In the genomic region with DNA sequence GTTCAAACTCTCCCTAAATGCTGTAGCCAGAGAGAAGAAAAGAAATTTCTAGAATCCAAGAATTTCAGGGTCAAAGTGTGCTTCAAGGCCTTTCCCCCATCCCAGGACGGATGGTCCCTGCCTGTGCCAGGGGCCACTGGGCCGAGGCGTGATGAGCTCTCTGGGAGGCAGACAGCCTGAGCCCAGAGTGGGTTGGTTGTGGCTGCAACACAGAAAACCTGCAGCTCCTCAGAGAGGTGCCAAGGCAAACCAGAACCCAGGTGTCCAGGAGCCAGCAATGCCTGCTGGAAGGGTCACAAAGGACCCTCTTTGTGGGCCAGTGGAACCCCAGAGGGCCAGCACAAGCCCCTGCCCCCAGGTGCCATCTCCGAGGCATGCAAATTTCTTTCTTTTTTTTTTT, we compare ENCODE assay signal across 19 cellular contexts. TPM values are rescaled to one million over a fixed set of nuclear protein-coding genes. Genes with fewer than 3 reads are reported as not detected.
A peak's percentile ranks its signal among the peaks of the same experiment; 100 is the strongest.
DNase-seq lines count a peak whose midpoint lies in the region; ATAC-seq and TF ChIP-seq lines count a peak whose summit lies in the region.
"Had no signal": no experiment of that assay in that cellular context is flagged by ENCODE, and none has a peak within 500 bp of the region (broad histone marks: within the 10 kb centered on the region; RNA-seq: fewer than 3 reads in every experiment).

No MANE protein-coding gene starts in this region.

- no peaks in the 10 kb centered on the region for H3K36me3 ChIP-seq in CD8-positive, alpha-beta T cell (ENCODE audit: insufficient read depth, low read length)
- no peaks in the 10 kb centered on the region for H3K36me3 ChIP-seq in Panc1 (ENCODE audit: control insufficient read depth, insufficient read depth, low read length)
- no peaks in the 10 kb centered on the region for H3K36me3 ChIP-seq in spleen
- H3K36me3 ChIP-seq: BLaER1, Peyer's patch had no signal

- H3K36me3 Mint-ChIP-seq in CD8-positive, alpha-beta T cell = peaks cover 20% of the 10 kb centered on the region

- peak overlapping the region; percentile 100 for H3K27ac Mint-ChIP-seq in CD8-positive, alpha-beta T cell

- H3K9me3 Mint-ChIP-seq in CD8-positive, alpha-beta T cell = no peaks in the 10 kb centered on the region
- H3K9me3 Mint-ChIP-seq: CD8-positive, alpha-beta memory T cell had no signal

- no peak for TF ChIP-seq POLR2A in spleen (IDR thresholded peaks at IDR 0.05)

- no peak overlapping the region for H3K4me3 ChIP-seq in CD8-positive, alpha-beta T cell (ENCODE audit: low read depth, low read length)
- H3K4me3 ChIP-seq in Panc1 (ENCODE audit: low read depth in 2 of 2, low read length in 2 of 2) (no peak overlapping the region), spleen (no peak overlapping the region)
- H3K4me3 ChIP-seq: A549, BLaER1, Peyer's patch had no signal

- no peak overlapping the region for H3K4me3 Mint-ChIP-seq in CD8-positive, alpha-beta T cell
- H3K4me3 Mint-ChIP-seq: HFFc6 had no signal

- no peak for ATAC-seq in CD8-positive, alpha-beta T cell
- ATAC-seq in Panc1 (no peak), esophagus mucosa (no peak)
- ATAC-seq: A549, Right ventricle myocardium inferior had no signal

- in situ Hi-C loops in Panc1 (cut with HindIII; ENCODE audit: low pct_unique_long_range_greater_than_20kb, low sequenced_read_pairs) = no loop called here

- intact Hi-C loops in CD8-positive, alpha-beta T cell (cut with DNase I, micrococcal nuclease) = loop anchor here in 1 of 2 experiments (10.0 kb wide), 1 partner anchor 49 kb away; no protein-coding TSS in a partner anchor
- intact Hi-C loops in Panc1 (cut with micrococcal nuclease; ENCODE audit: unreplicated experiment) (no loop called here), spleen (cut with DNase I; ENCODE audit: low total_unique reads) (no loop called here)

- POLR2A ChIA-PET in CD8-positive, alpha-beta T cell (lab: Charles Lee) = no interaction called here
- POLR2A ChIA-PET in Panc1 (lab: Charles Lee) = no interaction called here

- DNase-seq in CD8-positive, alpha-beta T cell = peak in 1 of 7 experiments; percentile 35
- DNase-seq in Panc1 (ENCODE audit: low read depth, low spot score) (no peak), islet precursor cell (peak; percentile 14), spleen (peak; percentile 77), KG1 (lab: John Stamatoyannopoulos, UW) (no peak)
- DNase-seq in activated naive CD4-positive, alpha-beta T cell (lab: John Stamatoyannopoulos, UW) = no peak
- DNase-seq: CD8-positive, alpha-beta memory T cell; DMS79; HFFc6; NCI-H1417 treated with DMSO at 0.1 percent for 48 hours; NCI-H187 treated with DMSO at 0.1 percent for 48 hours; NCI-H226; NCI-H526 had no signal

- TF ChIP-seq CTCF in CD8-positive, alpha-beta T cell (IDR thresholded peaks at IDR 0.05) = no peak
- TF ChIP-seq CTCF in Panc1 (IDR thresholded peaks at IDR 0.05) (no peak), spleen (IDR thresholded peaks at IDR 0.05 in 8 of 11, conservative IDR thresholded peaks at IDR 0.05 in 3 of 11) (no peak)

- 85 to 93% (median 90%) methylated on average over 4 of the region's 4 CpGs for WGBS in spleen, 5 donors

- BruUV-seq in Panc1 (replicated peaks; lab: Mats Ljungman, UMichigan) = no TSS peak

- H3K4me1 Mint-ChIP-seq in CD8-positive, alpha-beta T cell (ENCODE audit: low read depth) = peaks cover 28% of the 10 kb centered on the region

- CTCF ChIA-PET in CD8-positive, alpha-beta T cell (lab: Charles Lee) = no interaction called here
- CTCF ChIA-PET in Panc1 (lab: Charles Lee) = no interaction called here

- H3K27me3 Mint-ChIP-seq in CD8-positive, alpha-beta T cell (ENCODE audit: low read depth) = no peaks in the 10 kb centered on the region
- H3K27me3 Mint-ChIP-seq: CD8-positive, alpha-beta memory T cell had no signal

- H3K4me1 ChIP-seq in CD8-positive, alpha-beta T cell (ENCODE audit: insufficient read depth, low read length) = peaks cover 24% of the 10 kb centered on the region
- H3K4me1 ChIP-seq in Panc1 (ENCODE audit: control insufficient read depth, insufficient read depth, low read length) (peaks cover 24% of the 10 kb centered on the region), spleen (peaks cover 23 to 46% (median 37%) of the 10 kb centered on the region in 6 donors)

- no peaks in the 10 kb centered on the region for H3K27me3 ChIP-seq in CD8-positive, alpha-beta T cell (ENCODE audit: insufficient read depth, low read length)
- no peaks in the 10 kb centered on the region for H3K27me3 ChIP-seq in Panc1 (ENCODE audit: control insufficient read depth, insufficient read depth, low read length)
- no peaks in the 10 kb centered on the region for H3K27me3 ChIP-seq in spleen (replicated peaks in 1 of 7)
- H3K27me3 ChIP-seq: BLaER1, Peyer's patch had no signal

- H3K9me3 ChIP-seq in CD8-positive, alpha-beta T cell (ENCODE audit: low read length) = no peaks in the 10 kb centered on the region
- no peaks in the 10 kb centered on the region for H3K9me3 ChIP-seq in Panc1 (ENCODE audit: control insufficient read depth, insufficient read depth, low read depth, low read length)
- H3K9me3 ChIP-seq in spleen = no peaks in the 10 kb centered on the region
- H3K9me3 ChIP-seq: A549, Peyer's patch had no signal

- H3K27ac ChIP-seq in CD8-positive, alpha-beta T cell (ENCODE audit: low read depth, low read length) = no peak overlapping the region
- H3K27ac ChIP-seq in Panc1 (ENCODE audit: low read length) = peak overlapping the region; percentile 99; the same call in 1 of the 2 replicates
- peak overlapping the region in 2 of 8 donors; percentile 95 to 96 for H3K27ac ChIP-seq in spleen
- H3K27ac ChIP-seq: BLaER1 had no signal

RNA-seq across cellular contexts. Expression of gene APOL6, which starts 2.6 kb away (rescaled TPM):
- total RNA-seq in CD8-positive, alpha-beta T cell = 10 to 100 TPM; 48.4 to 49.7 TPM
- total RNA-seq in Panc1 (2021; ENCODE audit: unreplicated experiment) = 16.4 TPM
- polyA plus RNA-seq in Panc1 (2012; ENCODE audit: insufficient read length) = 4.8 TPM
- 10 to 100 TPM; 33.5 to 48.1 (median 39.9) TPM for total RNA-seq in spleen
- polyA plus RNA-seq in spleen = 1 to 10 TPM; 4.4 to 7.3 (median 4.4) TPM
- 8.1 TPM for total RNA-seq in esophagus mucosa

RNA-seq across cellular contexts. Expression of gene MB, which starts 28.5 kb away (rescaled TPM):
- not detected for total RNA-seq in CD8-positive, alpha-beta T cell
- 17.3 TPM for total RNA-seq in Panc1 (2021; ENCODE audit: unreplicated experiment)
- 29.4 TPM for polyA plus RNA-seq in Panc1 (2012; ENCODE audit: insufficient read length)
- under 1 TPM in 1 of 7 donors, not detected in 6; 0.64 TPM for total RNA-seq in spleen
- polyA plus RNA-seq in spleen = 1 to 10 TPM in 2 of 3 donors, under 1 TPM in 1; 0.93 to 5.0 (median 1.2) TPM
- total RNA-seq in esophagus mucosa = 7.7 TPM
- total RNA-seq: HFFc6, SK-MEL-5 had no signal
- polyA plus RNA-seq: CD8-positive, alpha-beta memory T cell had no signal

Comparison
In these comparisons a context has a peak if more than half of its experiments do, and no peak if none do; other contexts are left out.
1. DNase-seq: peak in islet precursor cell (single experiment) and spleen (single experiment); none in Panc1 (single experiment), activated naive CD4-positive, alpha-beta T cell (0 of 4) and KG1 (single experiment).